ENCODE assay signal across 12 cellular contexts in the genomic region with DNA sequence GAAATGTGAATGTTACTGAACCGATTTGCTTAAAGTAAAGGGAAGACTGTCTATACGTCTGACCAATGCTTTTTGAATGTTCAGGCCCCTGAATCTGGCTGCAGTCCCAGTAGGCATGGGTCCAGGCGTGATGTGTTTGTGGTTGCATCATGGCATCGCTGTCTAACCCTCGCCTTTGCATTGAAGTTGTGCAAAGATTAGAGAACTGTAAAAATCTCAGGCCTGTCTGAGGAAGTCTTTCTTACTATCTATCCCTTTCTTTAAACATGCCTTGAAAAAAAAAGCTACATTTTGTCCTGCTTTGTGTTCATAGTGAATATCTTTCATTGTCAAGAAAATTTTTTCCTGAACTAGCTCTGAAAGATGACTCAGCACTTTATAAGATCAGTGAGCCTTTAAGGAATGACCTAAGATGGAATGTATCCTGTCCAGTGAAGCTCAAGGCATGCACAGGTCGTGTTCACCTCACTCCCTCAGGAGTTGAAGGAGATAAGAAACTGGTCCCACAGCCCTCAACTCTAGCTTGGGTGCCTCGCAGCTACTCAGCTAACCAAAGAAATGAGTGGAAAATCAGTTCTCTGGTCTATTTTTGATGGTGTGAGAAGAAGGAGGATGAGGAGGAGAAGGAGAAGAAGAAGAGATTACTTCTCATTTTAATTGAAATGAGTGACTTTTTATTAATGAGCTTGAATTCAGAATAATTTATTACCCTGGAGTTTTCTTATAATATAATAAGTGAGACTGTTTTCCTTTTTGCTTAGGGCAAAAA. TPM values are rescaled to one million over a fixed set of nuclear protein-coding genes. Genes with fewer than 3 reads are reported as not detected.
DNase-seq lines count a peak whose midpoint lies in the region; ATAC-seq and TF ChIP-seq lines count a peak whose summit lies in the region.
"Had no signal": no experiment of that assay in that cellular context is flagged by ENCODE, and none has a peak within 500 bp of the region (broad histone marks: within the 10 kb centered on the region; RNA-seq: fewer than 3 reads in every experiment).

No MANE protein-coding gene starts in this region.

- peak; percentile 36 for DNase-seq in SIG-M5 treated with dmso at 0.1 percent for 504 hours (lab: John Stamatoyannopoulos, UW; ENCODE audit: unreplicated experiment)
- DNase-seq in SIG-M5 (lab: John Stamatoyannopoulos, UW), result no peak
- peak; percentile 76 for DNase-seq in astrocyte of the cerebellum (ENCODE audit: low read depth)
- DNase-seq in left colon, result peak; percentile 59 to 67
- DNase-seq in type B pancreatic cell (ENCODE audit: extremely low spot score, unreplicated experiment), result no peak
- DNase-seq in endothelial cell (ENCODE audit: low spot score), result no peak
- DNase-seq in KBM-7, result no peak
- DNase-seq in activated CD4-positive, CD25-positive, alpha-beta regulatory T cell (lab: John Stamatoyannopoulos, UW), result no peak
- DNase-seq: AML-193; cortex of kidney; stimulated activated CD4-positive, alpha-beta T cell treated with anti-CD3 and anti-CD28 coated beads, Interleukin-2, amount 100 ng/mL, for 48 hours had no signal

- H3K4me3 ChIP-seq in astrocyte of the cerebellum (ENCODE audit: low read depth, low read length), result no peak overlapping the region
- H3K4me3 ChIP-seq: HAP-1 had no signal

- H3K27me3 Mint-ChIP-seq in type B pancreatic cell (no peaks in the 10 kb centered on the region), endothelial cell (ENCODE audit: unreplicated experiment) (no peaks in the 10 kb centered on the region)

- H3K27ac Mint-ChIP-seq in type B pancreatic cell (peak overlapping the region; percentile 91), endothelial cell (ENCODE audit: unreplicated experiment) (no peak overlapping the region)

- in situ Hi-C loops in astrocyte of the cerebellum (cut with HindIII; ENCODE audit: low sequenced_read_pairs) (no loop called here), KBM-7 (cut with MboI; ENCODE audit: low pct_unique_long_range_greater_than_20kb, low sequenced_read_pairs) (no loop called here)

- H3K4me1 Mint-ChIP-seq in type B pancreatic cell (ENCODE audit: unreplicated experiment), result peaks cover 48% of the 10 kb centered on the region
- peaks cover 30% of the 10 kb centered on the region for H3K4me1 Mint-ChIP-seq in endothelial cell (ENCODE audit: unreplicated experiment)

- peak; percentile 19 for ATAC-seq in left colon

- peak overlapping the region; percentile 80 for H3K4me3 Mint-ChIP-seq in type B pancreatic cell
- no peak overlapping the region for H3K4me3 Mint-ChIP-seq in endothelial cell (ENCODE audit: unreplicated experiment)

- intact Hi-C loops in left colon (cut with DNase I, micrococcal nuclease), result no loop called here

- H3K9me3 Mint-ChIP-seq in type B pancreatic cell, result peaks cover 14% of the 10 kb centered on the region
- H3K9me3 Mint-ChIP-seq in endothelial cell (ENCODE audit: unreplicated experiment), result no peaks in the 10 kb centered on the region

- peaks cover 14% of the 10 kb centered on the region for H3K36me3 Mint-ChIP-seq in type B pancreatic cell
- no peaks in the 10 kb centered on the region for H3K36me3 Mint-ChIP-seq in endothelial cell (ENCODE audit: low read depth, unreplicated experiment)

- TF ChIP-seq CTCF in astrocyte of the cerebellum (IDR thresholded peaks at IDR 0.05; ENCODE audit: low read depth, low read length, missing control alignments) (no peak), type B pancreatic cell (conservative IDR thresholded peaks at IDR 0.05) (no peak), endothelial cell (IDR thresholded peaks at IDR 0.05; ENCODE audit: unreplicated experiment) (no peak)

RNA-seq across cellular contexts. Expression of a gene that starts 48.6 kb away (rescaled TPM):
- total RNA-seq in left colon, result 10 to 100 TPM; 11.4 to 15.8 TPM
- total RNA-seq in type B pancreatic cell (ENCODE audit: low replicate concordance), result 80.4 and 142 TPM in 2 replicates
- 118 TPM for total RNA-seq in endothelial cell (ENCODE audit: unreplicated experiment)

Comparison
In these comparisons a context has a peak if more than half of its experiments do, and no peak if none do; other contexts are left out.
1. DNase-seq: peak in SIG-M5 treated with dmso at 0.1 percent for 504 hours (single experiment), astrocyte of the cerebellum (single experiment) and left colon (2 of 2); none in SIG-M5 (single experiment), type B pancreatic cell (single experiment), endothelial cell (single experiment), KBM-7 (single experiment) and activated CD4-positive, CD25-positive, alpha-beta regulatory T cell (0 of 4).